Comparison of ENCODE assay signal across 9 cellular contexts in genomic region chr19:2291185-2291751, GRCh38. TPM values are rescaled to one million over a fixed set of nuclear protein-coding genes. Genes with fewer than 3 reads are reported as not detected.
DNase-seq lines count a peak whose midpoint lies in the region; ATAC-seq and TF ChIP-seq lines count a peak whose summit lies in the region.
"Had no signal": no experiment of that assay in that cellular context is flagged by ENCODE, and none has a peak within 500 bp of the region (broad histone marks: within the 10 kb centered on the region; RNA-seq: fewer than 3 reads in every experiment).

No MANE protein-coding gene starts in this region.

- CTCF ChIA-PET in GM10248 (lab: Yijun Ruan, JAX): interaction anchor here (1.0 to 1.7 kb wide), 2 partner anchors 16 to 135 kb away, joined by 3 to 4 read pairs; no protein-coding TSS in a partner anchor

- H3K27ac ChIP-seq in Peyer's patch (peak overlapping the region in 2 of 4 donors; percentile 88 to 97), iPS-18a (ENCODE audit: low read length) (no peak overlapping the region)

- no peaks in the 10 kb centered on the region for H3K9me3 Mint-ChIP-seq in stimulated activated memory B cell treated with anti-CD40 and anti-IgM and Interleukin-4, amounts not matched to agents 10 μg/mL and 1 μg/mL and 100 μg/mL, for 72 hours

- H3K36me3 ChIP-seq in Peyer's patch (no peaks in the 10 kb centered on the region), iPS-18a (ENCODE audit: control insufficient read depth, low read depth, low read length) (no peaks in the 10 kb centered on the region)

- peak in 1 of 6 experiments; percentile 6 for TF ChIP-seq CTCF in Peyer's patch (IDR thresholded peaks at IDR 0.05)
- TF ChIP-seq CTCF in GM10248 (IDR thresholded peaks at IDR 0.05; ENCODE audit: control extremely low read depth, extremely low read depth, low read depth, missing control alignments): no peak

- H3K4me1 ChIP-seq in Peyer's patch (peaks cover 0 to 47% (median 30%) of the 10 kb centered on the region in 4 donors), iPS-18a (ENCODE audit: control insufficient read depth, low read depth, low read length) (no peaks in the 10 kb centered on the region)

- H3K9me3 ChIP-seq in Peyer's patch (peaks cover 0 to 3% (median 0%) of the 10 kb centered on the region in 4 donors), iPS-18a (ENCODE audit: control insufficient read depth, low read depth, low read length) (no peaks in the 10 kb centered on the region)

- POLR2A ChIA-PET in GM10248 (lab: Yijun Ruan, JAX): no interaction called here

- H3K4me1 Mint-ChIP-seq in stimulated activated memory B cell treated with anti-CD40 and anti-IgM and Interleukin-4, amounts not matched to agents 10 μg/mL and 1 μg/mL and 100 μg/mL, for 72 hours: peaks cover 55% of the 10 kb centered on the region

- DNase-seq in NCI-H748 (lab: John Stamatoyannopoulos, UW; ENCODE audit: unreplicated experiment) (peak; percentile 75), NCI-H748 treated with DMSO at 0.1 percent for 48 hours (lab: John Stamatoyannopoulos, UW) (no peak), Peyer's patch (no peak), GM10248 (ENCODE audit: extremely low spot score) (no peak), NCI-H2171 (lab: John Stamatoyannopoulos, UW) (no peak)
- DNase-seq: NCI-H2029 treated with DMSO at 0.1 percent for 48 hours had no signal

- no peaks in the 10 kb centered on the region for H3K27me3 Mint-ChIP-seq in stimulated activated memory B cell treated with anti-CD40 and anti-IgM and Interleukin-4, amounts not matched to agents 10 μg/mL and 1 μg/mL and 100 μg/mL, for 72 hours

- no peak for ATAC-seq in stimulated activated memory B cell treated with anti-CD40 and anti-IgM and Interleukin-4, amounts not matched to agents 10 μg/mL and 1 μg/mL and 100 μg/mL, for 72 hours
- no peak for ATAC-seq in HG03439 (IDR thresholded peaks at IDR 0.05; ENCODE audit: unreplicated experiment)

- no peak for TF ChIP-seq POLR2A in Peyer's patch (IDR thresholded peaks at IDR 0.05)

- H3K9ac ChIP-seq in iPS-18a (ENCODE audit: low read length): no peak overlapping the region

- peak overlapping the region; percentile 97 for H3K27ac Mint-ChIP-seq in stimulated activated memory B cell treated with anti-CD40 and anti-IgM and Interleukin-4, amounts not matched to agents 10 μg/mL and 1 μg/mL and 100 μg/mL, for 72 hours

- peak overlapping the region; percentile 47 to 84 (median 59) for H3K4me3 ChIP-seq in Peyer's patch
- H3K4me3 ChIP-seq in iPS-18a (ENCODE audit: low read length): peak overlapping the region; percentile 30

- H3K4me3 Mint-ChIP-seq in stimulated activated memory B cell treated with anti-CD40 and anti-IgM and Interleukin-4, amounts not matched to agents 10 μg/mL and 1 μg/mL and 100 μg/mL, for 72 hours: peak overlapping the region; percentile 86

- H3K36me3 Mint-ChIP-seq in stimulated activated memory B cell treated with anti-CD40 and anti-IgM and Interleukin-4, amounts not matched to agents 10 μg/mL and 1 μg/mL and 100 μg/mL, for 72 hours: peaks cover 31% of the 10 kb centered on the region

- peaks cover 0 to 28% of the 10 kb centered on the region in 2 donors for H3K27me3 ChIP-seq in Peyer's patch
- peaks cover 95% of the 10 kb centered on the region for H3K27me3 ChIP-seq in iPS-18a (ENCODE audit: control insufficient read depth, insufficient read depth, low read length)

RNA-seq across cellular contexts. Expression of gene PEAK3, which starts 9.3 kb away (rescaled TPM):
- total RNA-seq in Peyer's patch: 1 to 10 TPM; 1.2 to 5.8 (median 2.6) TPM

RNA-seq across cellular contexts. Expression of gene LINGO3, which starts 16.7 kb away (rescaled TPM):
- 1 to 10 TPM in 1 of 4 donors, under 1 TPM in 1, not detected in 2; 0.54 to 5.0 TPM for total RNA-seq in Peyer's patch

RNA-seq across cellular contexts. Expression of gene JSRP1, which starts 35.1 kb away (rescaled TPM):
- not detected for total RNA-seq in Peyer's patch

RNA-seq across cellular contexts. Expression of gene LSM7, which starts 37.1 kb away (rescaled TPM):
- total RNA-seq in Peyer's patch: 100 to 1,000 TPM in 2 of 4 donors, 10 to 100 TPM in 2; 59.8 to 152 (median 109) TPM

RNA-seq across cellular contexts. Expression of gene SPPL2B, which starts 37.2 kb away (rescaled TPM):
- 100 to 1,000 TPM; 196 to 448 (median 270) TPM for total RNA-seq in Peyer's patch
